In genomic region chr11:60913793-60914619, GRCh38 we compare ENCODE assay signal across 8 cellular contexts. TPM values are rescaled to one million over a fixed set of nuclear protein-coding genes. Genes with fewer than 3 reads are reported as not detected.
A peak's percentile ranks its signal among the peaks of the same experiment; 100 is the strongest.
DNase-seq lines count a peak whose midpoint lies in the region; ATAC-seq, FAIRE-seq and TF ChIP-seq lines count a peak whose summit lies in the region.

TSS of gene TMEM109 (plus strand) at chr11:60914158. CDS start at chr11:60919694, 5,536 bp downstream.

- H3K27me3 ChIP-seq in BLaER1 treated with 17β-estradiol and CSF1 and Interleukin-3, amounts not matched to agents 10 nM and 100 nM = no peaks in the 10 kb centered on the region
- H3K27me3 ChIP-seq in HepG2 (ENCODE audit: control insufficient read depth in 1 of 2, insufficient read depth in 2 of 2, low read length in 2 of 2) = no peaks in the 10 kb centered on the region

- peak within 1 kb of the TSS; percentile 87 to 98 (median 97) for H3K4me2 ChIP-seq in BLaER1 treated with 17β-estradiol and CSF1 and Interleukin-3, amounts not matched to agents 10 nM and 100 nM
- H3K4me2 ChIP-seq in HepG2 (ENCODE audit: low read depth, low read length) = peak within 1 kb of the TSS; percentile 64

- no peak for TF ChIP-seq RAD21 in HepG2 (CRISPR knock-in tag; IDR thresholded peaks at IDR 0.05)

- H3K36me3 ChIP-seq in BLaER1 treated with 17β-estradiol and CSF1 and Interleukin-3, amounts not matched to agents 10 nM and 100 nM = peaks cover 0 to 31% (median 21%) of the 10 kb centered on the region in 11 experiments; a peak in 13 of 22 replicates
- H3K36me3 ChIP-seq in HepG2 (replicated peaks in 1 of 2; ENCODE audit: control insufficient read depth in 1 of 2, insufficient read depth in 2 of 2, low read length in 2 of 2) = no peaks in the 10 kb centered on the region

- TF ChIP-seq POLR2A in HepG2 (IDR thresholded peaks at IDR 0.05; ENCODE audit: insufficient read depth in 1 of 2, low read depth in 2 of 2, low read length in 2 of 2) = no peak; a peak in 1 of 4 replicates

- in situ Hi-C loops in HepG2 (cut with HindIII; ENCODE audit: extremely low pct_ligation_motif_present, low pct_unique_long_range_greater_than_20kb) = no loop called here

- peak; percentile 40 for ATAC-seq in GM19372 (IDR thresholded peaks at IDR 0.05; ENCODE audit: low read depth, unreplicated experiment)
- ATAC-seq in HG03571 (IDR thresholded peaks at IDR 0.05; ENCODE audit: unreplicated experiment) = peak; percentile 33
- peak; percentile 92 for ATAC-seq in HepG2

- peak within 1 kb of the TSS; percentile 79 to 92 (median 88) for H3K9ac ChIP-seq in BLaER1 treated with 17β-estradiol and CSF1 and Interleukin-3, amounts not matched to agents 10 nM and 100 nM
- peak within 1 kb of the TSS; percentile 62 for H3K9ac ChIP-seq in HepG2 (ENCODE audit: insufficient read depth, low read depth, low read length)

- no peaks in the 10 kb centered on the region for H3K79me2 ChIP-seq in HepG2 (ENCODE audit: insufficient read depth, low read length)

- peak within 1 kb of the TSS; percentile 80 to 94 (median 87) for H3K27ac ChIP-seq in BLaER1 treated with 17β-estradiol and CSF1 and Interleukin-3, amounts not matched to agents 10 nM and 100 nM
- H3K27ac ChIP-seq in HepG2 (ENCODE audit: extremely low read length, insufficient read depth, low read length) = peak within 1 kb of the TSS; percentile 64

- no peak for TF ChIP-seq CTCF in HepG2 (CRISPR knock-in tag; IDR thresholded peaks at IDR 0.05)

- peaks cover 19 to 43% (median 35%) of the 10 kb centered on the region in 11 experiments; a peak in 21 of 22 replicates for H4K20me1 ChIP-seq in BLaER1 treated with 17β-estradiol and CSF1 and Interleukin-3, amounts not matched to agents 10 nM and 100 nM
- no peaks in the 10 kb centered on the region for H4K20me1 ChIP-seq in HepG2 (ENCODE audit: insufficient read depth, low read length)

- H2AFZ ChIP-seq in HepG2 (ENCODE audit: low read length) = peak within 1 kb of the TSS; percentile 79

- CTCF ChIA-PET in HepG2 (lab: Yijun Ruan, JAX; ENCODE audit: low intra/inter-chr PET ratio, low total read pairs) = no interaction called here

- BruUV-seq in HepG2 (replicated peaks; lab: Mats Ljungman, UMichigan) = TSS peak; percentile 63

- H3K4me3 ChIP-seq in BLaER1 treated with 17β-estradiol and CSF1 and Interleukin-3, amounts not matched to agents 10 nM and 100 nM = peak within 1 kb of the TSS; percentile 73 to 90 (median 84)
- peak within 1 kb of the TSS; percentile 24 to 62 (median 53); a peak in 5 of 6 replicates for H3K4me3 ChIP-seq in HepG2 (replicated peaks in 1 of 3; ENCODE audit: insufficient read depth in 1 of 3, low read depth in 2 of 3, low read length in 3 of 3)

- FAIRE-seq in HepG2 (lab: Jason Lieb, UNC) = peak; percentile 79

- WGBS in HepG2 (ENCODE audit: low lambda C conversion rate) = 58% methylated on average over 58 of the region's 69 CpGs

- POLR2A ChIA-PET in HepG2 (lab: Yijun Ruan, JAX) = interaction anchor here (1.0 to 1.5 kb wide), 4 partner anchors 9 to 63 kb away, joined by 3 to 7 read pairs (median 4); partner anchors contain the start of gene TMEM132A

- H3K4me1 ChIP-seq in BLaER1 treated with 17β-estradiol and CSF1 and Interleukin-3, amounts not matched to agents 10 nM and 100 nM = peaks cover 65 to 89% (median 85%) of the 10 kb centered on the region in 10 experiments
- peaks cover 27% of the 10 kb centered on the region for H3K4me1 ChIP-seq in HepG2 (ENCODE audit: insufficient read depth, low read length)

- intact Hi-C loops in HepG2 (cut with micrococcal nuclease; ENCODE audit: unreplicated experiment) = no loop called here

- peaks cover 7 to 13% (median 11%) of the 10 kb centered on the region in 11 experiments; a peak in 20 of 22 replicates for H3K9me3 ChIP-seq in BLaER1 treated with 17β-estradiol and CSF1 and Interleukin-3, amounts not matched to agents 10 nM and 100 nM (replicated peaks in 1 of 11)
- H3K9me3 ChIP-seq in HepG2 (ENCODE audit: low read length) = no peaks in the 10 kb centered on the region

- DNase-seq in NCI-H774 (lab: John Stamatoyannopoulos, UW) (peak; percentile 85), dermis microvascular lymphatic vessel endothelial cell (ENCODE audit: low read depth in 2 of 2) (peak; percentile 96 to 97), HepG2 (ENCODE audit: low spot score) (peak; percentile 68)
- DNase-seq in activated CD4-positive, alpha-beta T cell treated with anti-CD3 and anti-CD28 coated beads, Interleukin-2, amount 50 U/mL, for 4 hours = peak; percentile 82
- peak; percentile 79 to 82 for DNase-seq in stimulated activated CD4-positive, alpha-beta T cell treated with anti-CD3 and anti-CD28 coated beads, Interleukin-2, amount 100 ng/mL, for 48 hours

- TF ChIP-seq EP300 in HepG2 (IDR thresholded peaks at IDR 0.05; ENCODE audit: low read depth in 2 of 2, low read length in 2 of 2) = 0 out of 4 replicates have a peak, but pooled peaks of 1 of the 2 experiments have one; percentile 5
- TF ChIP-seq EP300 in HepG2 (CRISPR knock-in tag; IDR thresholded peaks at IDR 0.05; ENCODE audit: borderline replicate concordance) = no peak

TF ChIP-seq in HepG2, 621 proteins besides CTCF, POLR2A, EP300 and RAD21 (continues in another document):
- peak; percentile 51; the same call in 1 of the 2 replicates for TF ChIP-seq KDM5B (CRISPR knock-in tag; IDR thresholded peaks at IDR 0.05; ENCODE audit: borderline replicate concordance)
- peak; percentile 83; the same call in 1 of the 2 replicates for TF ChIP-seq ZNF557 (CRISPR knock-in tag; IDR thresholded peaks at IDR 0.05)
- TF ChIP-seq MEF2D (CRISPR knock-in tag; IDR thresholded peaks at IDR 0.05) = peak; percentile 45; the same call in 1 of the 2 replicates
- peak; percentile 20; the same call in 1 of the 2 replicates for TF ChIP-seq HINFP (CRISPR knock-in tag; IDR thresholded peaks at IDR 0.05; ENCODE audit: low read depth)
- TF ChIP-seq FOXA3 (CRISPR knock-in tag; IDR thresholded peaks at IDR 0.05) = 0 out of 2 replicates have a peak, but pooled peaks have one; percentile 4
- TF ChIP-seq MED13 (CRISPR knock-in tag; IDR thresholded peaks at IDR 0.05) = 0 out of 2 replicates have a peak, but pooled peaks have one; percentile 49
- peak; percentile 50; the same call in 1 of the 2 replicates for TF ChIP-seq ZNF329 (CRISPR knock-in tag; IDR thresholded peaks at IDR 0.05; ENCODE audit: low read depth)
- TF ChIP-seq ZNF891 (CRISPR knock-in tag; IDR thresholded peaks at IDR 0.05) = peak; percentile 73; the same call in 1 of the 2 replicates
- no peak for TF ChIP-seq MAZ (IDR thresholded peaks at IDR 0.05; ENCODE audit: borderline replicate concordance, low read depth, low read length)
- peak; percentile 52; the same call in 1 of the 2 replicates for TF ChIP-seq MAZ (CRISPR knock-in tag; IDR thresholded peaks at IDR 0.05; ENCODE audit: low read depth)

RNA-seq across cellular contexts. Expression of gene TMEM109, which starts in this region (rescaled TPM):
- total RNA-seq in dermis microvascular lymphatic vessel endothelial cell (78.9 and 122 TPM in 2 replicates), HepG2 (2016; rRNA removed; fragmentation: Illumina TruSeq; extraction: Trizol) (10.7 and 18.0 TPM in 2 replicates)
- 4.0 TPM in 2 replicates for total RNA-seq in HepG2 (2016; cell fraction: cytosol; rRNA removed; fragmentation: Illumina TruSeq; extraction: Trizol; ENCODE audit: low read depth)
- 10.2 and 18.3 TPM in 2 replicates for total RNA-seq in HepG2 (2016; cell fraction: insoluble cytoplasmic fraction; rRNA removed; fragmentation: Illumina TruSeq; extraction: Trizol)
- 8.4 and 9.5 TPM in 2 replicates for total RNA-seq in HepG2 (2016; cell fraction: membrane; rRNA removed; fragmentation: Illumina TruSeq; extraction: Trizol)
- 14.1 and 14.6 TPM in 2 replicates for total RNA-seq in HepG2 (2016; cell fraction: nucleus; rRNA removed; fragmentation: Illumina TruSeq; extraction: Trizol)
- polyA plus RNA-seq in HepG2 (2011; rRNA removed) = 7.7 and 12.2 TPM in 2 replicates
- 9.5 and 10.2 TPM in 2 replicates for polyA plus RNA-seq in HepG2 (2011; cell fraction: cytosol; rRNA removed)
- 5.5 and 8.4 TPM in 2 replicates for polyA plus RNA-seq in HepG2 (2011; cell fraction: nucleus; rRNA removed)
- 12.8 and 19.4 TPM in 2 replicates for polyA plus RNA-seq in HepG2 (2012)
- 3.7 TPM in 2 replicates for polyA plus RNA-seq in HepG2 (2016; cell fraction: cytosol; fragmentation: Illumina TruSeq; extraction: Trizol; ENCODE audit: low read depth)
- 12.7 and 13.2 TPM in 2 replicates for polyA plus RNA-seq in HepG2 (2016; cell fraction: insoluble cytoplasmic fraction; fragmentation: Illumina TruSeq; extraction: Trizol; ENCODE audit: low read depth)
- 8.3 and 10.0 TPM in 2 replicates for polyA plus RNA-seq in HepG2 (2016; cell fraction: membrane; fragmentation: Illumina TruSeq; extraction: Trizol; ENCODE audit: low read depth)
- polyA plus RNA-seq in HepG2 (2016; cell fraction: nucleus; fragmentation: Illumina TruSeq; extraction: Trizol; ENCODE audit: insufficient read depth, low read depth) = 29.4 and 33.0 TPM in 2 replicates
- 9.0 and 55.3 TPM in 2 replicates for polyA minus RNA-seq in HepG2 (2011; rRNA and poly(A)+ RNA removed; ENCODE audit: low replicate concordance)
- polyA minus RNA-seq in HepG2 (2011; cell fraction: cytosol; rRNA and poly(A)+ RNA removed) = 5.5 and 9.1 TPM in 2 replicates
- polyA minus RNA-seq in HepG2 (2011; cell fraction: nucleus; rRNA and poly(A)+ RNA removed) = 2.2 and 4.5 TPM in 2 replicates

Comparison
In these comparisons a context has a peak if more than half of its experiments do, and no peak if none do; other contexts are left out.
1. Peak in every context shown above with its lines: DNase-seq, ATAC-seq, H3K4me3 ChIP-seq and H3K27ac ChIP-seq.
2. ATAC-seq: peak in every context shown above with its lines; median percentile 92 in HepG2; 40 in GM19372; 33 in HG03571.